ENCODE assay signal across 8 cellular contexts in the genomic region with DNA sequence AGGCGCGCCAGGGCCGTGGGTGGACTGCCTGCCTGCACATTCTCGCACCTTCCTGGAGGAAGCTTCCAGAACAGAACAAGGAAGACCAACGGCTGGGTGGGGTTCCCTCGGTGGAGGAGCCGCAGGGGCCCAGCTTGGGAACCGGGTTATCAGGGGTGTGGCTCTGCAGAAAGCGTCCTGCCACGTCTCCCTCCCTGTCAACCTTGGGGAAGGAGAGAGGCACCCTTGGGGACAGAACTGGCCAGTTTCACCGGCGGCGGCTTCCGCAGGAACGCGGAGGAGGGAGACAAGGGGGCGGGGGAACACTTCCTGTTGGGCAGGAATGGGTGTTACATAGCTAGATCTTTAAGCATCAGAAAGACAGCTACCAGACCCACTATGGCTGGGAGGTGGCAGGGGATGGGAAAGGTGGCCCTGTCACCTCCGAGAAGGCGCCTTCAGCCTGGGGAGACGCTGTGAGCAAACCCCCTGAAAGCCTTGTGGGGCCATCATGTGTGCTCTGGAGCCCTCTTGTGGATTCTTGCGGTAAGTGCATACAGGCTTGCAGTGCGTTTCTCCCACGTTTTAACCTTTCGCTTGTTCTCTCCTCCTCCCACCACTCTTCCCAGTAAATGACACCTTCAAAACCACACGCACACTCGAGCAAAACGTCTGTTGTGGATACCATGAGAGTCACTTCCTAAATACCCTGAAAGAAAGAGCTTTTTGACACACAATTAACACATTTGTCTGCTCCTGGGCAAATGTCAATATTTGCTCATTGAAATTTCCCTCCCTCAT. TPM values are rescaled to one million over a fixed set of nuclear protein-coding genes. Genes with fewer than 3 reads are reported as not detected.
DNase-seq lines count a peak whose midpoint lies in the region; ATAC-seq lines count a peak whose summit lies in the region.

No MANE protein-coding gene starts in this region.

- DNase-seq in ELF-1 (ENCODE audit: low read depth, low spot score): peak; percentile 87
- peak; percentile 45 for DNase-seq in NCI-H446 treated with DMSO at 0.1 percent for 48 hours (lab: John Stamatoyannopoulos, UW)
- DNase-seq in activated CD4-positive, alpha-beta T cell treated with anti-CD3 and anti-CD28 coated beads, Interleukin-2, amount 10 ng/mL, durations not matched to agents 24 days and 14 days: peak; percentile 91
- DNase-seq in dedifferentiated amniotic fluid mesenchymal stem cell (ENCODE audit: extremely low spot score): peak; percentile 69
- peak; percentile 73 for DNase-seq in left lobe of liver (ENCODE audit: low spot score)
- peak; percentile 73 to 76 for DNase-seq in stimulated activated CD4-positive, alpha-beta T cell treated with anti-CD3 and anti-CD28 coated beads, Interleukin-2, amount 100 ng/mL, for 24 hours

- H3K27ac Mint-ChIP-seq in activated CD4-positive, alpha-beta T cell treated with anti-CD3 and anti-CD28 coated beads, Interleukin-2, amount 10 ng/mL, durations not matched to agents 24 days and 14 days: peak overlapping the region; percentile 85

- peak; percentile 58 for ATAC-seq in HG03139 (IDR thresholded peaks at IDR 0.05; ENCODE audit: unreplicated experiment)
- peak; percentile 95 for ATAC-seq in left lobe of liver
- ATAC-seq in GM19467 (IDR thresholded peaks at IDR 0.05; ENCODE audit: unreplicated experiment): no peak

- peaks cover 5% of the 10 kb centered on the region for H3K27me3 Mint-ChIP-seq in activated CD4-positive, alpha-beta T cell treated with anti-CD3 and anti-CD28 coated beads, Interleukin-2, amount 10 ng/mL, durations not matched to agents 24 days and 14 days

- H3K4me1 Mint-ChIP-seq in activated CD4-positive, alpha-beta T cell treated with anti-CD3 and anti-CD28 coated beads, Interleukin-2, amount 10 ng/mL, durations not matched to agents 24 days and 14 days: peaks cover 40% of the 10 kb centered on the region

- intact Hi-C loops in activated CD4-positive, alpha-beta T cell treated with anti-CD3 and anti-CD28 coated beads, Interleukin-2, amount 10 ng/mL, durations not matched to agents 24 days and 14 days (cut with micrococcal nuclease): loop anchor here (1.0 to 5.0 kb wide), 10 partner anchors 35 to 502 kb away; partner anchors contain the start of gene SNRPE

- H3K36me3 Mint-ChIP-seq in activated CD4-positive, alpha-beta T cell treated with anti-CD3 and anti-CD28 coated beads, Interleukin-2, amount 10 ng/mL, durations not matched to agents 24 days and 14 days (ENCODE audit: low read depth): no peaks in the 10 kb centered on the region

- peak overlapping the region; percentile 73 for H3K4me3 Mint-ChIP-seq in activated CD4-positive, alpha-beta T cell treated with anti-CD3 and anti-CD28 coated beads, Interleukin-2, amount 10 ng/mL, durations not matched to agents 24 days and 14 days

- H3K9me3 Mint-ChIP-seq in activated CD4-positive, alpha-beta T cell treated with anti-CD3 and anti-CD28 coated beads, Interleukin-2, amount 10 ng/mL, durations not matched to agents 24 days and 14 days: no peaks in the 10 kb centered on the region

RNA-seq across cellular contexts. Expression of gene PLEKHA6, which starts 3.8 kb away (rescaled TPM):
- 0.07 and 0.47 TPM in 2 replicates for total RNA-seq in activated CD4-positive, alpha-beta T cell treated with anti-CD3 and anti-CD28 coated beads, Interleukin-2, amount 10 ng/mL, durations not matched to agents 24 days and 14 days
- total RNA-seq in left lobe of liver: 28.8 TPM

RNA-seq across cellular contexts. Expression of gene PPP1R15B, which starts 48.1 kb away (rescaled TPM):
- total RNA-seq in activated CD4-positive, alpha-beta T cell treated with anti-CD3 and anti-CD28 coated beads, Interleukin-2, amount 10 ng/mL, durations not matched to agents 24 days and 14 days: 70.9 and 74.0 TPM in 2 replicates
- total RNA-seq in left lobe of liver: 34.1 TPM

Comparison
In these comparisons a context has a peak if more than half of its experiments do, and no peak if none do; other contexts are left out.
1. RNA of gene PLEKHA6, which starts 3.8 kb away (total RNA-seq): 28.8 TPM in left lobe of liver (single experiment); 0.07 to 0.47 TPM in activated CD4-positive, alpha-beta T cell treated with anti-CD3 and anti-CD28 coated beads, Interleukin-2, amount 10 ng/mL, durations not matched to agents 24 days and 14 days; every median in the first group is over 10 times any median in the second.
2. Peak in every context shown above with its lines, with median percentiles within 50 percentile points of each other: DNase-seq.